ENCODE assay signal across 10 cellular contexts in genomic region chr3:32493437-32494414, GRCh38. TPM values are rescaled to one million over a fixed set of nuclear protein-coding genes. Genes with fewer than 3 reads are reported as not detected.
DNase-seq lines count a peak whose midpoint lies in the region; ATAC-seq and TF ChIP-seq lines count a peak whose summit lies in the region.
"Had no signal": no experiment of that assay in that cellular context is flagged by ENCODE, and none has a peak within 500 bp of the region (broad histone marks: within the 10 kb centered on the region; RNA-seq: fewer than 3 reads in every experiment).

No MANE protein-coding gene starts in this region.

- H3K9me3 Mint-ChIP-seq in activated T-helper 2 cell treated with anti-CD3 and anti-CD28 coated beads, Interferon-gamma antibody, Interleukin-2, Interleukin-4, amounts not matched to agents 10 μg/mL and 5 μg/mL and 100 μg/mL, durations not matched to agents 14 hours and 24 hours and 36 hours, result peaks cover 4% of the 10 kb centered on the region
- no peaks in the 10 kb centered on the region for H3K9me3 Mint-ChIP-seq in CD14-positive monocyte
- H3K9me3 Mint-ChIP-seq: CD4-positive, alpha-beta T cell had no signal

- no peak overlapping the region for H3K27ac Mint-ChIP-seq in activated T-helper 2 cell treated with anti-CD3 and anti-CD28 coated beads, Interferon-gamma antibody, Interleukin-2, Interleukin-4, amounts not matched to agents 10 μg/mL and 5 μg/mL and 100 μg/mL, durations not matched to agents 14 hours and 24 hours and 36 hours
- H3K27ac Mint-ChIP-seq in CD14-positive monocyte, result no peak overlapping the region
- H3K27ac Mint-ChIP-seq: CD4-positive, alpha-beta T cell had no signal

- peaks cover 8% of the 10 kb centered on the region for H3K4me1 ChIP-seq in body of pancreas
- peaks cover 35% of the 10 kb centered on the region for H3K4me1 ChIP-seq in left ventricle myocardium inferior
- H3K4me1 ChIP-seq: SJCRH30 had no signal

- no peak overlapping the region for H3K4me3 Mint-ChIP-seq in activated T-helper 2 cell treated with anti-CD3 and anti-CD28 coated beads, Interferon-gamma antibody, Interleukin-2, Interleukin-4, amounts not matched to agents 10 μg/mL and 5 μg/mL and 100 μg/mL, durations not matched to agents 14 hours and 24 hours and 36 hours (ENCODE audit: low read depth)
- no peak overlapping the region for H3K4me3 Mint-ChIP-seq in CD14-positive monocyte
- H3K4me3 Mint-ChIP-seq: CD4-positive, alpha-beta T cell had no signal

- H3K4me1 Mint-ChIP-seq in activated T-helper 2 cell treated with anti-CD3 and anti-CD28 coated beads, Interferon-gamma antibody, Interleukin-2, Interleukin-4, amounts not matched to agents 10 μg/mL and 5 μg/mL and 100 μg/mL, durations not matched to agents 14 hours and 24 hours and 36 hours (ENCODE audit: low read depth), result peaks cover 16% of the 10 kb centered on the region
- H3K4me1 Mint-ChIP-seq in CD14-positive monocyte, result peaks cover 31% of the 10 kb centered on the region

- TF ChIP-seq POLR2A in body of pancreas (IDR thresholded peaks at IDR 0.05), result no peak

- in situ Hi-C loops in Caki2 (cut with HindIII; ENCODE audit: low pct_unique_long_range_greater_than_20kb, low sequenced_read_pairs), result no loop called here

- H3K9me3 ChIP-seq in body of pancreas (no peaks in the 10 kb centered on the region), left ventricle myocardium inferior (replicated peaks) (no peaks in the 10 kb centered on the region)
- H3K9me3 ChIP-seq: SJCRH30 had no signal

- 67 to 76% methylated on average over 3 of the region's 3 CpGs for WGBS in body of pancreas, 2 donors

- DNase-seq in Caki2 (ENCODE audit: low read depth) (peak; percentile 25), body of pancreas (no peak), CD14-positive monocyte (ENCODE audit: low spot score) (no peak), left ventricle myocardium superior (no peak), left ventricle myocardium inferior (no peak)
- DNase-seq in activated T-helper 2 cell treated with anti-CD3 and anti-CD28 coated beads, Interferon-gamma antibody, Interleukin-2, Interleukin-4, amounts not matched to agents 10 μg/mL and 5 μg/mL and 100 μg/mL, durations not matched to agents 14 hours and 24 hours and 36 hours (ENCODE audit: low spot score), result no peak
- DNase-seq: CD4-positive, alpha-beta T cell; SJCRH30 had no signal

- no peak overlapping the region for H3K4me3 ChIP-seq in body of pancreas
- H3K4me3 ChIP-seq in left ventricle myocardium inferior, result no peak overlapping the region
- H3K4me3 ChIP-seq: SJCRH30 had no signal

- H3K27me3 ChIP-seq in body of pancreas, result no peaks in the 10 kb centered on the region
- no peaks in the 10 kb centered on the region for H3K27me3 ChIP-seq in left ventricle myocardium inferior (ENCODE audit: low read depth)
- H3K27me3 ChIP-seq: SJCRH30 had no signal

- H3K36me3 ChIP-seq in body of pancreas (replicated peaks in 1 of 2; ENCODE audit: insufficient read depth in 1 of 2, low read depth in 2 of 2) (no peaks in the 10 kb centered on the region), left ventricle myocardium inferior (peaks cover 7% of the 10 kb centered on the region)
- H3K36me3 ChIP-seq: SJCRH30 had no signal

- intact Hi-C loops in body of pancreas (cut with DNase I), result no loop called here
- intact Hi-C loops in activated T-helper 2 cell treated with anti-CD3 and anti-CD28 coated beads, Interferon-gamma antibody, Interleukin-2, Interleukin-4, amounts not matched to agents 10 μg/mL and 5 μg/mL and 100 μg/mL, durations not matched to agents 14 hours and 24 hours and 36 hours (cut with micrococcal nuclease), result loop anchor here (2.0 kb wide), 1 partner anchor 25 kb away; no protein-coding TSS in a partner anchor
- intact Hi-C loops in CD14-positive monocyte (cut with micrococcal nuclease), result no loop called here
- intact Hi-C loops in left ventricle myocardium superior (cut with micrococcal nuclease), result no loop called here
- intact Hi-C loops in left ventricle myocardium inferior (cut with micrococcal nuclease), result no loop called here

- ATAC-seq in GM19372 (IDR thresholded peaks at IDR 0.05; ENCODE audit: low read depth, unreplicated experiment) (peak; percentile 66), HG03095 (IDR thresholded peaks at IDR 0.05; ENCODE audit: unreplicated experiment) (peak; percentile 78), body of pancreas (peak; percentile 47), left ventricle myocardium superior (no peak)

- TF ChIP-seq CTCF in body of pancreas (IDR thresholded peaks at IDR 0.05), result no peak
- TF ChIP-seq CTCF in CD14-positive monocyte (IDR thresholded peaks at IDR 0.05), result no peak
- TF ChIP-seq CTCF in left ventricle myocardium inferior (IDR thresholded peaks at IDR 0.05; ENCODE audit: borderline replicate concordance), result no peak

- H3K27ac ChIP-seq in body of pancreas (peak overlapping the region in 2 of 4 donors; percentile 15 to 16), left ventricle myocardium inferior (replicated peaks) (no peak overlapping the region)
- H3K27ac ChIP-seq: SJCRH30 had no signal

- no peaks in the 10 kb centered on the region for H3K27me3 Mint-ChIP-seq in activated T-helper 2 cell treated with anti-CD3 and anti-CD28 coated beads, Interferon-gamma antibody, Interleukin-2, Interleukin-4, amounts not matched to agents 10 μg/mL and 5 μg/mL and 100 μg/mL, durations not matched to agents 14 hours and 24 hours and 36 hours (ENCODE audit: low read depth)
- H3K27me3 Mint-ChIP-seq in CD14-positive monocyte (ENCODE audit: low read depth in 3 of 3), result no peaks in the 10 kb centered on the region
- H3K27me3 Mint-ChIP-seq: CD4-positive, alpha-beta T cell had no signal

- H3K36me3 Mint-ChIP-seq in activated T-helper 2 cell treated with anti-CD3 and anti-CD28 coated beads, Interferon-gamma antibody, Interleukin-2, Interleukin-4, amounts not matched to agents 10 μg/mL and 5 μg/mL and 100 μg/mL, durations not matched to agents 14 hours and 24 hours and 36 hours (ENCODE audit: low read depth), result peaks cover 21% of the 10 kb centered on the region
- H3K36me3 Mint-ChIP-seq in CD14-positive monocyte, result peaks cover 18 to 32% of the 10 kb centered on the region in 2 donors

RNA-seq across cellular contexts. Expression of gene CMTM6, which starts 8.9 kb away (rescaled TPM):
- total RNA-seq in Caki2 (2014; rRNA removed; shearing (Covaris generic); ENCODE audit: low replicate concordance), result 73.3 and 82.2 TPM in 2 replicates
- 10 to 100 TPM; 20.2 to 40.9 TPM for total RNA-seq in body of pancreas
- total RNA-seq in activated T-helper 2 cell treated with anti-CD3 and anti-CD28 coated beads, Interferon-gamma antibody, Interleukin-2, Interleukin-4, amounts not matched to agents 10 μg/mL and 5 μg/mL and 100 μg/mL, durations not matched to agents 14 hours and 24 hours and 36 hours, result 107 and 108 TPM in 2 replicates
- polyA plus RNA-seq in CD14-positive monocyte, result 100 to 1,000 TPM; 190 to 210 TPM
- 10.9 TPM for total RNA-seq in left ventricle myocardium superior
- total RNA-seq in left ventricle myocardium inferior, result 10.9 TPM
